ENCODE assay signal across 8 cellular contexts in the genomic region with DNA sequence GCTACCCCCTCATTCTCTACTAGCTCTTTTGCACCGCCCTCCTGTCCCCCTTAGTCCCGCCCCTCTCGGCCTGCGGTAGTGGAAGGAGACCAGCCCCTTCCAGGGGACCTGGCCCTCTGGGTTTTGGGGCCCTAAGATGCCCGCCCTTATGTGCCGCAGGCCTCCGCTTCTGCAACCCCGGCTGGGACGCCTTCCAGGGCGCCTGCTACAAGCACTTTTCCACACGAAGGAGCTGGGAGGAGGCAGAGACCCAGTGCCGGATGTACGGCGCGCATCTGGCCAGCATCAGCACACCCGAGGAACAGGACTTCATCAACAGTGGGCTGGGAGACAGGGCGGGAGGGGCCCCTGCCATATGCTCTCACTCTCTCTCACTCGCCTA. TPM values are rescaled to one million over a fixed set of nuclear protein-coding genes. Genes with fewer than 3 reads are reported as not detected.
DNase-seq lines count a peak whose midpoint lies in the region; ATAC-seq, FAIRE-seq and TF ChIP-seq lines count a peak whose summit lies in the region.

No MANE protein-coding gene starts in this region.

- H3K27ac ChIP-seq in AG04450 (ENCODE audit: low read depth, low read length) = no peak overlapping the region
- no peak overlapping the region for H3K27ac ChIP-seq in coronary artery
- no peak overlapping the region for H3K27ac ChIP-seq in muscle layer of colon (ENCODE audit: low read depth, low read length)

- H3K27me3 ChIP-seq in AG04450 (ENCODE audit: control insufficient read depth, insufficient read depth, low read length) (peaks cover 41% of the 10 kb centered on the region), muscle layer of colon (ENCODE audit: control insufficient read depth in 1 of 2, insufficient read depth in 2 of 2, low read length in 2 of 2) (peaks cover 0 to 33% of the 10 kb centered on the region in 2 donors)

- peaks cover 43% of the 10 kb centered on the region for H3K4me1 Mint-ChIP-seq in HFFc6 (ENCODE audit: low read depth)

- peaks cover 27% of the 10 kb centered on the region for H3K27me3 Mint-ChIP-seq in HFFc6 (ENCODE audit: insufficient read depth)

- no peak for ATAC-seq in HG02973 (IDR thresholded peaks at IDR 0.05; ENCODE audit: unreplicated experiment)

- H3K4me3 Mint-ChIP-seq in HFFc6 = peak overlapping the region; percentile 79

- H3K27ac Mint-ChIP-seq in HFFc6 = no peak overlapping the region

- DNase-seq in AG04450 (ENCODE audit: low read depth, low spot score) = no peak
- DNase-seq in HFFc6 = no peak
- DNase-seq in coronary artery (ENCODE audit: low spot score) = no peak
- no peak for DNase-seq in NCI-H1436 (lab: John Stamatoyannopoulos, UW)
- no peak for DNase-seq in SKM-1 treated with dmso at 0.1 percent for 144 hours (lab: John Stamatoyannopoulos, UW; ENCODE audit: unreplicated experiment)
- DNase-seq in HTR-8/SVneo (ENCODE audit: insufficient read length, low spot score) = no peak

- no peak for TF ChIP-seq CTCF in AG04450 (IDR thresholded peaks at IDR 0.05; ENCODE audit: low read depth, low read length)
- TF ChIP-seq CTCF in HFFc6 (IDR thresholded peaks at IDR 0.05) = no peak
- no peak for TF ChIP-seq CTCF in coronary artery (IDR thresholded peaks at IDR 0.05)

- no peaks in the 10 kb centered on the region for H3K36me3 ChIP-seq in muscle layer of colon (ENCODE audit: insufficient read depth, low read length)

- H3K4me1 ChIP-seq in muscle layer of colon (ENCODE audit: insufficient read depth, low read length) = peaks cover 38% of the 10 kb centered on the region

- H3K9ac ChIP-seq in muscle layer of colon (ENCODE audit: low read length) = no peak overlapping the region

- no peak for FAIRE-seq in HTR-8/SVneo (lab: Jason Lieb, UNC)

- H3K9me3 Mint-ChIP-seq in HFFc6 = no peaks in the 10 kb centered on the region

- CTCF ChIA-PET in AG04450 (lab: Charles Lee) = interaction anchor here (1.2 to 7.5 kb wide), 10 partner anchors 14 to 271 kb away, joined by 3 to 204 read pairs (median 12); a partner anchor contains a TSS

- no peaks in the 10 kb centered on the region for H3K36me3 Mint-ChIP-seq in HFFc6 (ENCODE audit: low read depth)

- no peaks in the 10 kb centered on the region; the same call in 1 of the 2 replicates for H3K9me3 ChIP-seq in AG04450 (ENCODE audit: control insufficient read depth, insufficient read depth, low read length)
- no peaks in the 10 kb centered on the region for H3K9me3 ChIP-seq in muscle layer of colon (ENCODE audit: low read length)

- POLR2A ChIA-PET in AG04450 (lab: Yijun Ruan, JAX) = no interaction called here

- H3K4me3 ChIP-seq in AG04450 (ENCODE audit: low read depth, low read length) (peak overlapping the region; percentile 34; the same call in 1 of the 2 replicates), coronary artery (peak overlapping the region; percentile 69), muscle layer of colon (ENCODE audit: low read depth in 1 of 2, low read length in 2 of 2) (peak overlapping the region; percentile 6 to 58)

RNA-seq across cellular contexts. Expression of a gene that starts 14.9 kb away (rescaled TPM):
- 0.05 TPM in 1 of 2 replicates, not detected in the other for polyA plus RNA-seq in AG04450 (2011; rRNA removed)
- not detected in 2 replicates for polyA minus RNA-seq in AG04450 (2011; rRNA and poly(A)+ RNA removed)
- total RNA-seq in HFFc6 (2021; fragmentation: NEBNext Ultra II Directional; extraction: Animal tissue kit (Norgen Biotek cat#: 25700)) = not detected

RNA-seq across cellular contexts. Expression of a gene that starts 20.4 kb away (rescaled TPM):
- polyA plus RNA-seq in AG04450 (2011; rRNA removed) = 15.7 and 19.2 TPM in 2 replicates
- 18.7 and 20.4 TPM in 2 replicates for polyA minus RNA-seq in AG04450 (2011; rRNA and poly(A)+ RNA removed)
- total RNA-seq in HFFc6 (2021; fragmentation: NEBNext Ultra II Directional; extraction: Animal tissue kit (Norgen Biotek cat#: 25700)) = 100 to 1,000 TPM; 106 to 126 (median 116) TPM

RNA-seq across cellular contexts. Expression of a gene that starts 37.6 kb away (rescaled TPM):
- not detected in 2 replicates for polyA plus RNA-seq in AG04450 (2011; rRNA removed)
- polyA minus RNA-seq in AG04450 (2011; rRNA and poly(A)+ RNA removed) = not detected in 2 replicates
- total RNA-seq in HFFc6 (2021; fragmentation: NEBNext Ultra II Directional; extraction: Animal tissue kit (Norgen Biotek cat#: 25700)) = not detected

RNA-seq across cellular contexts. Expression of a gene that starts 48.6 kb away (rescaled TPM):
- polyA plus RNA-seq in AG04450 (2011; rRNA removed) = 12.8 and 15.5 TPM in 2 replicates
- 5.4 and 5.8 TPM in 2 replicates for polyA minus RNA-seq in AG04450 (2011; rRNA and poly(A)+ RNA removed)
- 10 to 100 TPM; 55.9 to 70.4 (median 59.2) TPM for total RNA-seq in HFFc6 (2021; fragmentation: NEBNext Ultra II Directional; extraction: Animal tissue kit (Norgen Biotek cat#: 25700))

RNA-seq across cellular contexts. Expression of a gene that starts 55.5 kb away (rescaled TPM):
- 23.1 and 27.6 TPM in 2 replicates for polyA plus RNA-seq in AG04450 (2011; rRNA removed)
- 17.9 and 22.8 TPM in 2 replicates for polyA minus RNA-seq in AG04450 (2011; rRNA and poly(A)+ RNA removed)
- total RNA-seq in HFFc6 (2021; fragmentation: NEBNext Ultra II Directional; extraction: Animal tissue kit (Norgen Biotek cat#: 25700)) = 10 to 100 TPM; 25.0 to 35.8 (median 32.7) TPM
